11 cellular contexts compared by ENCODE assay signal in genomic region chr12:120761581-120761980, GRCh38. TPM values are rescaled to one million over a fixed set of nuclear protein-coding genes. Genes with fewer than 3 reads are reported as not detected.
DNase-seq lines count a peak whose midpoint lies in the region; ATAC-seq, FAIRE-seq and TF ChIP-seq lines count a peak whose summit lies in the region.
"Had no signal": no experiment of that assay in that cellular context is flagged by ENCODE, and none has a peak within 500 bp of the region (broad histone marks: within the 10 kb centered on the region; RNA-seq: fewer than 3 reads in every experiment).

No MANE protein-coding gene starts in this region.

- CTCF ChIA-PET in mammary epithelial cell (lab: Charles Lee; ENCODE audit: low non-redundant PET) = no interaction called here

- no peaks in the 10 kb centered on the region for H3K9me1 ChIP-seq in keratinocyte (ENCODE audit: control insufficient read depth, extremely low read depth, insufficient read depth, low read length)

- H2AFZ ChIP-seq in mammary epithelial cell (ENCODE audit: low read depth, low read length) (peak overlapping the region; percentile 46), keratinocyte (ENCODE audit: control insufficient read depth, low read length) (peak overlapping the region; percentile 43)

- H3K79me2 ChIP-seq in mammary epithelial cell (ENCODE audit: insufficient read depth, low read length) = no peaks in the 10 kb centered on the region
- H3K79me2 ChIP-seq in keratinocyte (ENCODE audit: control insufficient read depth, insufficient read depth, low read length) = no peaks in the 10 kb centered on the region

- WGBS in mammary epithelial cell (ENCODE audit: low coverage, missing lambda C conversion rate) = 4% methylated on average over 9 of the region's 10 CpGs
- whole genome bisulfite sequencing in spleen, 5 donors = 77 to 82% (median 81%) methylated on average over 10 of the region's 10 CpGs

- peak overlapping the region; percentile 64 for H3K27ac ChIP-seq in mammary epithelial cell (ENCODE audit: insufficient read depth, low read depth, low read length)
- H3K27ac ChIP-seq in keratinocyte (ENCODE audit: control insufficient read depth, insufficient read depth, low read length) = peak overlapping the region; percentile 82
- H3K27ac ChIP-seq in spleen = peak overlapping the region in 7 of 8 donors; percentile 33 to 64 (median 39)
- H3K27ac ChIP-seq: KMS-11 had no signal

- intact Hi-C loops in mammary epithelial cell (cut with micrococcal nuclease) (no loop called here), spleen (cut with DNase I; ENCODE audit: low total_unique reads) (no loop called here), left colon (cut with DNase I, micrococcal nuclease) (no loop called here)

- H3K27me3 ChIP-seq in mammary epithelial cell (ENCODE audit: insufficient read depth, low read length) (no peaks in the 10 kb centered on the region), keratinocyte (ENCODE audit: control insufficient read depth, extremely low read depth, insufficient read depth, low read length) (no peaks in the 10 kb centered on the region), spleen (replicated peaks in 1 of 7) (no peaks in the 10 kb centered on the region)

- H3K36me3 ChIP-seq in mammary epithelial cell (ENCODE audit: insufficient read depth, low read length) (peaks cover 4% of the 10 kb centered on the region), keratinocyte (ENCODE audit: control insufficient read depth in 2 of 2, extremely low read depth in 1 of 2, insufficient read depth in 2 of 2, low read length in 2 of 2) (peaks cover 19 to 21% of the 10 kb centered on the region in 2 experiments), spleen (peaks cover 0 to 76% (median 51%) of the 10 kb centered on the region in 6 donors)

- H4K20me1 ChIP-seq in mammary epithelial cell (ENCODE audit: insufficient read depth, low read length) = no peaks in the 10 kb centered on the region
- H4K20me1 ChIP-seq in keratinocyte (ENCODE audit: control insufficient read depth, extremely low read depth, insufficient read depth, low read length) = no peaks in the 10 kb centered on the region

- H3K4me1 ChIP-seq in mammary epithelial cell (ENCODE audit: insufficient read depth, low read length) = peaks cover 14% of the 10 kb centered on the region
- peaks cover 22% of the 10 kb centered on the region for H3K4me1 ChIP-seq in keratinocyte (ENCODE audit: control insufficient read depth, extremely low read depth, insufficient read depth, low read length)
- peaks cover 0 to 27% (median 7%) of the 10 kb centered on the region in 6 donors for H3K4me1 ChIP-seq in spleen

- H3K9ac ChIP-seq in mammary epithelial cell (ENCODE audit: insufficient read depth, low read length) (peak overlapping the region; percentile 49), keratinocyte (ENCODE audit: control insufficient read depth, extremely low read depth, insufficient read depth, low read length) (peak overlapping the region; percentile 57)
- H3K9ac ChIP-seq: KMS-11 had no signal

- dilution Hi-C loops in mammary epithelial cell (cut with HindIII; ENCODE audit: low sequenced_read_pairs) (loop anchor here (5.0 kb wide), 2 partner anchors 36 to 64 kb away; no protein-coding TSS in a partner anchor), keratinocyte (cut with MboI; ENCODE audit: extremely low pct_ligation_motif_present, low sequenced_read_pairs) (no loop called here)

- ATAC-seq in left colon = no peak
- no peak for ATAC-seq in HG03460 (IDR thresholded peaks at IDR 0.05; ENCODE audit: unreplicated experiment)

- no peaks in the 10 kb centered on the region for H3K9me3 ChIP-seq in mammary epithelial cell (replicated peaks; ENCODE audit: insufficient read depth, low read length)
- H3K9me3 ChIP-seq in keratinocyte (ENCODE audit: control insufficient read depth, low read depth, low read length) = no peaks in the 10 kb centered on the region
- no peaks in the 10 kb centered on the region for H3K9me3 ChIP-seq in spleen

- FAIRE-seq in keratinocyte (lab: Jason Lieb, UNC) = peak; percentile 100

- DNase-seq in NCI-H2029 treated with DMSO at 0.1 percent for 48 hours (lab: John Stamatoyannopoulos, UW) (peak; percentile 57), mammary epithelial cell (peak; percentile 59), keratinocyte (ENCODE audit: low read depth, low spot score) (peak; percentile 59), spleen (no peak), left colon (no peak), NCI-H1930 (lab: John Stamatoyannopoulos, UW) (no peak), activated gamma-delta T cell treated with Interleukin-2 at 50 U/mL for 16 hours (no peak)
- DNase-seq: H7, naive B cell had no signal

- no TSS peak for BruUV-seq in mammary epithelial cell (replicated peaks; lab: Mats Ljungman, UMichigan)

- in situ Hi-C loops in mammary epithelial cell (cut with MboI; ENCODE audit: low sequenced_read_pairs in 2 of 2) = no loop called here

- H3K4me3 ChIP-seq in mammary epithelial cell (replicated peaks in 1 of 3; ENCODE audit: insufficient read depth in 1 of 3, low read depth in 2 of 3, low read length in 3 of 3) (no peak overlapping the region), keratinocyte (ENCODE audit: control insufficient read depth in 2 of 3, extremely low read depth in 1 of 3, insufficient read depth in 2 of 3, low read depth in 1 of 3, low read length in 3 of 3) (no peak overlapping the region), spleen (no peak overlapping the region)

- TF ChIP-seq CTCF in mammary epithelial cell (conservative IDR thresholded peaks at IDR 0.05 in 1 of 2, IDR thresholded peaks at IDR 0.05 in 1 of 2; ENCODE audit: extremely low read depth in 1 of 2, insufficient read depth in 1 of 2, low read depth in 1 of 2, low read length in 2 of 2) (no peak), keratinocyte (optimal IDR thresholded peaks at IDR 0.05 in 1 of 3, IDR thresholded peaks at IDR 0.05 in 1 of 3, conservative IDR thresholded peaks at IDR 0.05 in 1 of 3; ENCODE audit: extremely low read depth in 1 of 3, insufficient read depth in 2 of 3, low read length in 3 of 3) (no peak), spleen (IDR thresholded peaks at IDR 0.05 in 8 of 11, conservative IDR thresholded peaks at IDR 0.05 in 3 of 11) (no peak)

- TF ChIP-seq POLR2A in spleen (IDR thresholded peaks at IDR 0.05) = no peak

- H3K4me2 ChIP-seq in mammary epithelial cell (ENCODE audit: insufficient read depth, low read depth, low read length) (peak overlapping the region; percentile 63), keratinocyte (ENCODE audit: control insufficient read depth, extremely low read depth, insufficient read depth, low read depth, low read length) (peak overlapping the region; percentile 75)
- H3K4me2 ChIP-seq: KMS-11 had no signal

RNA-seq across cellular contexts. Expression of gene ACADS, which starts 36.0 kb away (rescaled TPM):
- total RNA-seq in mammary epithelial cell (1 to 10 TPM; 1.0 to 3.7 TPM), spleen (10 to 100 TPM; 21.4 to 55.1 (median 35.1) TPM), left colon (100 to 1,000 TPM; 183 to 209 TPM)
- polyA plus RNA-seq in mammary epithelial cell (1.3 TPM), keratinocyte (2.2 to 3.8 TPM (median 2.8 TPM) in 3 replicates), spleen (10 to 100 TPM; 21.2 to 66.4 (median 40.1) TPM)
- polyA minus RNA-seq in mammary epithelial cell (not detected), keratinocyte (1.1 to 3.0 TPM (median 1.3 TPM) in 3 replicates)
- 0.80 TPM for polyA plus RNA-seq in keratinocyte (2011; ENCODE audit: low read depth)
- 1.3 and 3.4 TPM in 2 replicates for polyA plus RNA-seq in keratinocyte (2011; cell fraction: cytosol; rRNA removed)
- 2.4 and 3.5 TPM in 2 replicates for polyA plus RNA-seq in keratinocyte (2011; cell fraction: nucleus; rRNA removed)
- 3.0 and 4.6 TPM in 2 replicates for polyA plus RNA-seq in keratinocyte (2012; ENCODE audit: low replicate concordance)
- polyA minus RNA-seq in keratinocyte (2011; cell fraction: cytosol; rRNA and poly(A)+ RNA removed) = 4.2 TPM
- 2.3 and 2.4 TPM in 2 replicates for polyA minus RNA-seq in keratinocyte (2011; cell fraction: nucleus; rRNA and poly(A)+ RNA removed)

RNA-seq across cellular contexts. Expression of gene UNC119B, which starts 51.3 kb away (rescaled TPM):
- total RNA-seq in mammary epithelial cell (10 to 100 TPM; 28.0 to 33.3 TPM), spleen (10 to 100 TPM; 13.0 to 32.2 (median 29.8) TPM), left colon (10 to 100 TPM; 15.1 to 27.5 TPM)
- polyA plus RNA-seq in mammary epithelial cell (25.3 TPM), keratinocyte (22.0 to 22.8 TPM (median 22.1 TPM) in 3 replicates), spleen (10 to 100 TPM in 1 of 3 donors, 1 to 10 TPM in 2; 5.5 to 17.3 (median 8.1) TPM)
- polyA minus RNA-seq in mammary epithelial cell (31.7 TPM), keratinocyte (13.0 to 23.7 TPM (median 21.0 TPM) in 3 replicates)
- 6.2 TPM for polyA plus RNA-seq in keratinocyte (2011; ENCODE audit: low read depth)
- polyA plus RNA-seq in keratinocyte (2011; cell fraction: cytosol; rRNA removed) = 20.2 and 26.4 TPM in 2 replicates
- 25.0 and 27.4 TPM in 2 replicates for polyA plus RNA-seq in keratinocyte (2011; cell fraction: nucleus; rRNA removed)
- polyA plus RNA-seq in keratinocyte (2012; ENCODE audit: low replicate concordance) = 15.8 and 16.9 TPM in 2 replicates
- 20.3 TPM for polyA minus RNA-seq in keratinocyte (2011; cell fraction: cytosol; rRNA and poly(A)+ RNA removed)
- polyA minus RNA-seq in keratinocyte (2011; cell fraction: nucleus; rRNA and poly(A)+ RNA removed) = 11.0 and 16.7 TPM in 2 replicates

Comparison
In these comparisons a context has a peak if more than half of its experiments do, and no peak if none do; other contexts are left out.
1. DNase-seq: peak in NCI-H2029 treated with DMSO at 0.1 percent for 48 hours (single experiment), mammary epithelial cell (single experiment) and keratinocyte (single experiment); none in spleen (single experiment), left colon (0 of 2), NCI-H1930 (0 of 2) and activated gamma-delta T cell treated with Interleukin-2 at 50 U/mL for 16 hours (single experiment).
2. RNA of gene ACADS, which starts 36.0 kb away (total RNA-seq): 183 to 209 TPM in left colon and 21.4 to 55.1 TPM in spleen; 1.0 to 3.7 TPM in mammary epithelial cell; every median in the first group is over 4 times any median in the second.
3. Peak in every context shown above with its lines, with median percentiles within 50 percentile points of each other: H3K27ac ChIP-seq.